Comparison of ENCODE assay signal across 24 cellular contexts in the genomic region with DNA sequence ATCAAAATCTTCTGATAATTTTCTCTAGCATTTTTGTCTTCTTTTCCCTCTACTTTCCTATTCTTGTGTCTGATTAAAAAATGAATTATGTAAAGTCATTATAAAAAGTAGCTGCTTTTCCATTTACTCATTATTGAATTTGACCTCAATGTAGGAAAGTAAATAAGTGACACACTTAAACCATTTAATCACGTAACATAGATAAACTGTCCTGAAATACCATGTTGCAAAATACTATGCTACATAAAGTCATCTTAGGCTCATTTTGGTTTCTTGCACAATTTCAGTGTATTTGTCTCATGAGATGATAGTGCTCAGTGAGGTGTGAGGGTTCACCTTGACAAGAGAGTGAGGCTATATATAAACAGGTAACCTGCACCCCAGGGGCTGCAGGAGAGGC.
"Had no signal": no experiment of that assay in that cellular context is flagged by ENCODE, and none has a peak within 500 bp of the region (broad histone marks: within the 10 kb centered on the region; RNA-seq: fewer than 3 reads in every experiment).

No MANE protein-coding gene starts in this region.

- H3K36me3 ChIP-seq: gastrocnemius medialis, right lobe of liver, thoracic aorta, tibial nerve, upper lobe of left lung had no signal

- H3K27me3 ChIP-seq: right lobe of liver, tibial nerve, upper lobe of left lung had no signal

- H3K27ac ChIP-seq: dorsolateral prefrontal cortex, epithelial cell of prostate, gastrocnemius medialis, parathyroid adenoma, right lobe of liver, thoracic aorta, tibial nerve, upper lobe of left lung had no signal

- DNase-seq: dorsolateral prefrontal cortex; effector CD8-positive, alpha-beta T cell; endodermal cell; foreskin fibroblast; gastrocnemius medialis; head of caudate nucleus; kidney; mesenchymal stem cell; mucosa of descending colon; naive B cell; right lobe of liver; small intestine; stimulated activated CD4-positive, alpha-beta T cell treated with anti-CD3 and anti-CD28 coated beads, Interleukin-15, amount 100 ng/mL, for 24 hours; stimulated activated CD4-positive, alpha-beta T cell treated with anti-CD3 and anti-CD28 coated beads, Interleukin-2, amount 100 ng/mL, for 48 hours; stimulated activated naive B cell treated with anti-CD40 and anti-IgM and Interleukin-4, amounts not matched to agents 10 μg/mL and 1 μg/mL and 100 μg/mL, for 72 hours; upper lobe of left lung had no signal

- H3K9me3 ChIP-seq: gastrocnemius medialis, mucosa of descending colon, right lobe of liver, thoracic aorta, tibial nerve, upper lobe of left lung had no signal

- H3K4me1 ChIP-seq: gastrocnemius medialis, parathyroid adenoma, tibial nerve, upper lobe of left lung had no signal

- H3K4me3 ChIP-seq: dorsolateral prefrontal cortex, gastrocnemius medialis, mucosa of descending colon, right lobe of liver, thoracic aorta, tibial nerve, upper lobe of left lung had no signal

- FAIRE-seq: kidney, small intestine, urothelium cell line had no signal

- ATAC-seq: esophagus mucosa; gastrocnemius medialis; left lobe of liver; mucosa of descending colon; natural killer cell treated with Interleukin-12 subunit alpha and Interleukin-12 subunit beta and Interleukin-15 and Interleukin-18, amount 100 ng/mL, for 72 hours; stimulated activated naive B cell treated with anti-CD40 and anti-IgM and Interleukin-4, amounts not matched to agents 10 μg/mL and 1 μg/mL and 100 μg/mL, for 72 hours had no signal
